In genomic region chr5:125215593-125215992, GRCh38 we compare ENCODE assay signal across 29 cellular contexts.
"Had no signal": no experiment of that assay in that cellular context is flagged by ENCODE, and none has a peak within 500 bp of the region (broad histone marks: within the 10 kb centered on the region; RNA-seq: fewer than 3 reads in every experiment).

No MANE protein-coding gene starts in this region.

- DNase-seq: activated B cell treated with CpG ODN at 0.5 μM for 24 hours; activated CD4-positive, alpha-beta T cell treated with anti-CD3 and anti-CD28 coated beads, Interleukin-2, amount 50 U/mL, for 1 hour; activated CD8-positive, alpha-beta T cell treated with anti-CD3 and anti-CD28 coated beads for 36 hours; activated gamma-delta T cell treated with Interleukin-2 at 50 U/mL for 16 hours; activated naive CD4-positive, alpha-beta T cell treated with anti-CD3 and anti-CD28 coated beads, Interleukin-2, amount 50 U/mL, for 16 hours; activated T-cell treated with anti-CD3 and anti-CD28 coated beads, Interleukin-2, amount 50 U/mL, for 4 hours; amniotic stem cell; central memory CD4-positive, alpha-beta T cell; head of caudate nucleus; hippocampal formation; kidney; left colon; midbrain; naive thymus-derived CD8-positive, alpha-beta T cell; nucleus accumbens; pancreas; retina; sigmoid colon; small intestine; stimulated activated CD4-positive, alpha-beta T cell treated with anti-CD3 and anti-CD28 coated beads, Interleukin-4, amount 100 ng/mL, for 24 hours; stimulated activated naive CD8-positive, alpha-beta T cell treated with anti-CD3 and anti-CD28 coated beads, Interleukin-15, amount 100 ng/mL, for 72 hours; substantia nigra; thyroid gland; upper lobe of left lung had no signal

- H3K27ac ChIP-seq: pancreas, prostate gland, sigmoid colon, thyroid gland, upper lobe of left lung, vagina had no signal

- H3K36me3 ChIP-seq: pancreas, prostate gland, sigmoid colon, thyroid gland, upper lobe of left lung, vagina had no signal

- H3K9me3 ChIP-seq: pancreas, prostate gland, sigmoid colon, thyroid gland, upper lobe of left lung, vagina had no signal

- FAIRE-seq: astrocyte, kidney had no signal

- H3K4me1 ChIP-seq: pancreas, prostate gland, sigmoid colon, thyroid gland, upper lobe of left lung, vagina had no signal

- H3K27me3 ChIP-seq: pancreas, sigmoid colon, thyroid gland, upper lobe of left lung, vagina had no signal

- ATAC-seq: activated CD8-positive, alpha-beta T cell treated with anti-CD3 and anti-CD28 coated beads for 36 hours; activated T-cell treated with anti-CD3 and anti-CD28 coated beads, Interleukin-2, amount 50 U/mL, for 4 hours; activated T-helper 17 cell treated with anti-CD3 and anti-CD28 coated beads, Interleukin-2, amount 50 U/mL, for 72 hours; left colon; naive thymus-derived CD8-positive, alpha-beta T cell; pancreas; stimulated activated effector memory CD8-positive, alpha-beta T cell treated with anti-CD3 and anti-CD28 coated beads, Interleukin-12 subunit alpha, Interleukin-12 subunit beta, amount 100 ng/mL, for 72 hours; stimulated activated naive CD8-positive, alpha-beta T cell treated with anti-CD3 and anti-CD28 coated beads, Interleukin-15, amount 100 ng/mL, for 72 hours had no signal

- H3K4me3 ChIP-seq: pancreas, prostate gland, sigmoid colon, thyroid gland, upper lobe of left lung, vagina had no signal
